ENCODE assay signal across 14 cellular contexts in genomic region chr7:1689356-1689755, GRCh38. TPM values are rescaled to one million over a fixed set of nuclear protein-coding genes. Genes with fewer than 3 reads are reported as not detected.
DNase-seq lines count a peak whose midpoint lies in the region; ATAC-seq, FAIRE-seq and TF ChIP-seq lines count a peak whose summit lies in the region.
"Had no signal": no experiment of that assay in that cellular context is flagged by ENCODE, and none has a peak within 500 bp of the region (broad histone marks: within the 10 kb centered on the region; RNA-seq: fewer than 3 reads in every experiment).

No MANE protein-coding gene starts in this region.

- H3K79me1 ChIP-seq in H9 (ENCODE audit: insufficient read depth, low read depth, low read length, poor library complexity, severe bottlenecking): no peaks in the 10 kb centered on the region

- POLR2A ChIA-PET in activated CD4-positive, alpha-beta T cell treated with anti-CD3 and anti-CD28 coated beads, Interleukin-2, amount 10 ng/mL, durations not matched to agents 7 days and 5 days (lab: Charles Lee): no interaction called here

- no peak overlapping the region for H4K91ac ChIP-seq in H9 (ENCODE audit: insufficient read length, low read depth, low read length)

- H3K27ac ChIP-seq in H9 (ENCODE audit: insufficient read length, low read depth, low read length): no peak overlapping the region
- H3K27ac ChIP-seq: BLaER1, PC-9 had no signal

- H3K4me1 Mint-ChIP-seq in H9: peaks cover 3% of the 10 kb centered on the region in 2 experiments
- H3K4me1 Mint-ChIP-seq in chondrocyte (ENCODE audit: low read depth): no peaks in the 10 kb centered on the region
- H3K4me1 Mint-ChIP-seq in activated CD4-positive, alpha-beta T cell treated with anti-CD3 and anti-CD28 coated beads, Interleukin-2, amount 10 ng/mL, durations not matched to agents 7 days and 5 days: no peaks in the 10 kb centered on the region

- H3K36me3 Mint-ChIP-seq in H9 (ENCODE audit: insufficient read depth in 1 of 3, low read depth in 3 of 3) (peaks cover 0 to 6% (median 2%) of the 10 kb centered on the region in 3 experiments; a peak in 2 of 7 replicates), chondrocyte (ENCODE audit: low read depth) (peaks cover 8% of the 10 kb centered on the region)
- H3K36me3 Mint-ChIP-seq in activated CD4-positive, alpha-beta T cell treated with anti-CD3 and anti-CD28 coated beads, Interleukin-2, amount 10 ng/mL, durations not matched to agents 7 days and 5 days (ENCODE audit: low read depth): no peaks in the 10 kb centered on the region
- H3K36me3 Mint-ChIP-seq: CD8-positive, alpha-beta T cell had no signal

- H2BK5ac ChIP-seq in H9 (ENCODE audit: insufficient read length, low read length): no peak overlapping the region

- H3K23ac ChIP-seq in H9 (ENCODE audit: insufficient read length, low read depth, low read length): no peak overlapping the region

- TF ChIP-seq CTCF in H9 (conservative IDR thresholded peaks at IDR 0.05) (no peak), chondrocyte (IDR thresholded peaks at IDR 0.05) (no peak)

- H4K5ac ChIP-seq in H9 (ENCODE audit: insufficient read length, low read depth, low read length): no peak overlapping the region

- no CpG with 5 or more reads among the region's 5 CpGs for WGBS in H9 (ENCODE audit: extremely low coverage, insufficient read length, low lambda C conversion rate)

- CTCF ChIA-PET in activated CD4-positive, alpha-beta T cell treated with anti-CD3 and anti-CD28 coated beads, Interleukin-2, amount 10 ng/mL, durations not matched to agents 7 days and 5 days (lab: Charles Lee): no interaction called here

- no peak overlapping the region for H3K56ac ChIP-seq in H9 (ENCODE audit: insufficient read length, low read depth, low read length)

- no peak overlapping the region for H3T11ph ChIP-seq in H9 (ENCODE audit: low read length)

- H4K8ac ChIP-seq in H9 (replicated peaks; ENCODE audit: insufficient read length, low read depth, low read length): no peak overlapping the region

- H3K27me3 Mint-ChIP-seq in H9 (ENCODE audit: low read depth) (peaks cover 10% of the 10 kb centered on the region), chondrocyte (ENCODE audit: low read depth) (peaks cover 10% of the 10 kb centered on the region)
- H3K27me3 Mint-ChIP-seq in activated CD4-positive, alpha-beta T cell treated with anti-CD3 and anti-CD28 coated beads, Interleukin-2, amount 10 ng/mL, durations not matched to agents 7 days and 5 days: peaks cover 9% of the 10 kb centered on the region

- no peaks in the 10 kb centered on the region for H4K20me1 ChIP-seq in H9 (ENCODE audit: control insufficient read depth, insufficient read depth, insufficient read length)

- H3K9me3 Mint-ChIP-seq in H9 (peaks cover 14 to 20% of the 10 kb centered on the region in 2 experiments), chondrocyte (ENCODE audit: low read depth) (peaks cover 18% of the 10 kb centered on the region)
- H3K9me3 Mint-ChIP-seq in activated CD4-positive, alpha-beta T cell treated with anti-CD3 and anti-CD28 coated beads, Interleukin-2, amount 10 ng/mL, durations not matched to agents 7 days and 5 days: peaks cover 12% of the 10 kb centered on the region

- H3K27ac Mint-ChIP-seq in H9: no peak overlapping the region
- H3K27ac Mint-ChIP-seq in chondrocyte (ENCODE audit: unreplicated experiment): no peak overlapping the region
- no peak overlapping the region for H3K27ac Mint-ChIP-seq in activated CD4-positive, alpha-beta T cell treated with anti-CD3 and anti-CD28 coated beads, Interleukin-2, amount 10 ng/mL, durations not matched to agents 7 days and 5 days
- H3K27ac Mint-ChIP-seq: CD8-positive, alpha-beta T cell; GM23338 had no signal

- no peak overlapping the region for H3K4me2 ChIP-seq in H9 (ENCODE audit: insufficient read depth, insufficient read length, low read length)
- H3K4me2 ChIP-seq: BLaER1, GM23338, PC-9 had no signal

- H2BK15ac ChIP-seq in H9 (ENCODE audit: low read depth, low read length): no peak overlapping the region

- no peak overlapping the region for H2BK20ac ChIP-seq in H9 (ENCODE audit: low read depth, low read length, poor library complexity, severe bottlenecking)

- no peak overlapping the region for H2AK5ac ChIP-seq in H9 (ENCODE audit: insufficient read length, low read length)

- FAIRE-seq in urothelium cell line (lab: Jason Lieb, UNC): no peak

- no peak for ATAC-seq in sciatic nerve
- ATAC-seq: CD8-positive, alpha-beta T cell; GM23338 had no signal

- H3K27me3 ChIP-seq in H9 (ENCODE audit: insufficient read depth, low read length): no peaks in the 10 kb centered on the region
- H3K27me3 ChIP-seq: BLaER1 had no signal

- no peaks in the 10 kb centered on the region; the same call in 1 of the 2 replicates for H3K4me1 ChIP-seq in H9 (ENCODE audit: insufficient read depth, low read length)

- intact Hi-C loops in sciatic nerve (cut with DNase I): no loop called here

- no peak overlapping the region for H2BK12ac ChIP-seq in H9 (ENCODE audit: insufficient read length, low read depth, low read length)

- no peak overlapping the region for H3K18ac ChIP-seq in H9 (ENCODE audit: insufficient read length, low read depth, low read length)

- no peaks in the 10 kb centered on the region for H3K23me2 ChIP-seq in H9 (ENCODE audit: insufficient read length, low read depth, low read length, poor library complexity, severe bottlenecking)

- no peak overlapping the region for H3K4ac ChIP-seq in H9 (ENCODE audit: low read depth, low read length)

- no peak overlapping the region for H3K9ac ChIP-seq in H9 (ENCODE audit: extremely low read depth, insufficient read length, low read length)
- H3K9ac ChIP-seq: BLaER1 had no signal

- no peak overlapping the region for H3K14ac ChIP-seq in H9 (ENCODE audit: insufficient read depth, low read length)

- no peak overlapping the region for H2AFZ ChIP-seq in H9 (ENCODE audit: low read length)
- H2AFZ ChIP-seq: GM23338, PC-9 had no signal

- H3K4me3 Mint-ChIP-seq in H9: no peak overlapping the region
- H3K4me3 Mint-ChIP-seq in chondrocyte (ENCODE audit: unreplicated experiment): no peak overlapping the region
- no peak overlapping the region for H3K4me3 Mint-ChIP-seq in activated CD4-positive, alpha-beta T cell treated with anti-CD3 and anti-CD28 coated beads, Interleukin-2, amount 10 ng/mL, durations not matched to agents 7 days and 5 days
- H3K4me3 Mint-ChIP-seq: CD8-positive, alpha-beta T cell; GM23338 had no signal

- peaks cover under 1% of the 10 kb centered on the region for H3K9me3 ChIP-seq in H9 (ENCODE audit: control insufficient read depth, low read depth, low read length)

- no peak overlapping the region for H2BK120ac ChIP-seq in H9 (ENCODE audit: low read depth, low read length, poor library complexity, severe bottlenecking)

- peak in 2 of 3 experiments; percentile 6 to 60 for DNase-seq in NCI-H1417 (lab: John Stamatoyannopoulos, UW)
- no peak for DNase-seq in NCI-H1417 treated with DMSO at 0.1 percent for 48 hours (lab: John Stamatoyannopoulos, UW)
- peak; percentile 10 for DNase-seq in H9
- DNase-seq in chondrocyte (ENCODE audit: low spot score): peak; percentile 37
- peak; percentile 23 for DNase-seq in sciatic nerve (ENCODE audit: low spot score)
- no peak for DNase-seq in activated CD4-positive, alpha-beta T cell treated with anti-CD3 and anti-CD28 coated beads, Interleukin-2, amount 10 ng/mL, durations not matched to agents 7 days and 5 days
- no peak for DNase-seq in urothelium cell line (ENCODE audit: low spot score)
- DNase-seq in HuH-7 (ENCODE audit: low spot score): no peak
- DNase-seq: CD8-positive, alpha-beta T cell; KBM-7; NCI-H2081 treated with DMSO at 0.1 percent for 48 hours; PC-9 had no signal

- H3K79me2 ChIP-seq in H9 (ENCODE audit: insufficient read depth, low read length): no peaks in the 10 kb centered on the region

RNA-seq across cellular contexts. Expression of gene ELFN1, which starts 19.3 kb away (rescaled TPM):
- total RNA-seq in H9 (2021): 3.7 and 4.0 TPM in 2 replicates
- total RNA-seq in chondrocyte: 0.65 to 0.72 TPM (median 0.68 TPM) in 3 replicates
- 2.4 TPM for total RNA-seq in sciatic nerve
- under 1 TPM in 1 of 2 experiments, not detected in 1; 0.07 TPM for total RNA-seq in activated CD4-positive, alpha-beta T cell treated with anti-CD3 and anti-CD28 coated beads, Interleukin-2, amount 10 ng/mL, durations not matched to agents 7 days and 5 days
- total RNA-seq: CD8-positive, alpha-beta T cell had no signal

Comparison
In these comparisons a context has a peak if more than half of its experiments do, and no peak if none do; other contexts are left out.
1. DNase-seq: peak in NCI-H1417 (2 of 3), H9 (single experiment), chondrocyte (single experiment) and sciatic nerve (single experiment); none in NCI-H1417 treated with DMSO at 0.1 percent for 48 hours (single experiment), activated CD4-positive, alpha-beta T cell treated with anti-CD3 and anti-CD28 coated beads, Interleukin-2, amount 10 ng/mL, durations not matched to agents 7 days and 5 days (single experiment), urothelium cell line (single experiment) and HuH-7 (single experiment).